Comparison of ENCODE assay signal across 26 cellular contexts in genomic region chr1:70573317-70573843, GRCh38.
"Had no signal": no experiment of that assay in that cellular context is flagged by ENCODE, and none has a peak within 500 bp of the region (broad histone marks: within the 10 kb centered on the region; RNA-seq: fewer than 3 reads in every experiment).

No MANE protein-coding gene starts in this region.

- H3K4me3 ChIP-seq: colonic mucosa, coronary artery, dorsolateral prefrontal cortex, esophagus muscularis mucosa, esophagus squamous epithelium, gastrocnemius medialis, gastroesophageal sphincter, heart left ventricle, heart right ventricle had no signal

- DNase-seq: colonic mucosa; cortex of kidney; dermis blood vessel endothelial cell; dorsolateral prefrontal cortex; effector CD4-positive, alpha-beta T cell; effector CD8-positive, alpha-beta T cell; effector memory CD4-positive, alpha-beta T cell; effector memory CD8-positive, alpha-beta T cell; endodermal cell; esophagus squamous epithelium; foreskin fibroblast; foreskin keratinocyte; foreskin melanocyte; gastrocnemius medialis; glutamatergic neuron; head of caudate nucleus; heart left ventricle; heart right ventricle had no signal

- H3K27me3 ChIP-seq: colonic mucosa, esophagus muscularis mucosa, esophagus squamous epithelium, foreskin keratinocyte, gastrocnemius medialis, gastroesophageal sphincter, heart right ventricle had no signal

- H3K9me3 ChIP-seq: colonic mucosa, esophagus muscularis mucosa, esophagus squamous epithelium, gastrocnemius medialis, gastroesophageal sphincter, heart left ventricle, heart right ventricle had no signal

- H3K36me3 ChIP-seq: colonic mucosa, esophagus muscularis mucosa, esophagus squamous epithelium, gastrocnemius medialis, gastroesophageal sphincter, heart left ventricle, heart right ventricle had no signal

- FAIRE-seq: colon, endometrium, endothelial cell of umbilical vein had no signal

- ATAC-seq: effector memory CD8-positive, alpha-beta T cell; esophagus mucosa; foreskin keratinocyte; gastrocnemius medialis; gastroesophageal sphincter; heart left ventricle; heart right ventricle had no signal

- H3K27ac ChIP-seq: colonic mucosa, coronary artery, dorsolateral prefrontal cortex, epithelial cell of prostate, esophagus muscularis mucosa, esophagus squamous epithelium, foreskin keratinocyte, gastrocnemius medialis, gastroesophageal sphincter, heart left ventricle, heart right ventricle had no signal

- H3K4me1 ChIP-seq: colonic mucosa, esophagus muscularis mucosa, esophagus squamous epithelium, foreskin keratinocyte, gastrocnemius medialis, gastroesophageal sphincter, heart left ventricle, heart right ventricle had no signal
